In genomic region chr1:221840511-221841243, GRCh38 we compare ENCODE assay signal across 8 cellular contexts.
DNase-seq lines count a peak whose midpoint lies in the region; ATAC-seq, FAIRE-seq and TF ChIP-seq lines count a peak whose summit lies in the region.

No MANE protein-coding gene starts in this region.

- CTCF ChIA-PET in CD8-positive, alpha-beta memory T cell (lab: Charles Lee): no interaction called here
- CTCF ChIA-PET in PC-9 (lab: Charles Lee): interaction anchor here (0.6 kb wide), 1 partner anchor 169 kb away, joined by 6 read pairs; no protein-coding TSS in a partner anchor

- no peak overlapping the region for H3K4me3 Mint-ChIP-seq in CD8-positive, alpha-beta memory T cell

- no peaks in the 10 kb centered on the region for H3K9me2 ChIP-seq in PC-9 (ENCODE audit: insufficient read depth)

- H3K9me3 ChIP-seq in CD8-positive, alpha-beta memory T cell (ENCODE audit: low read length): no peaks in the 10 kb centered on the region
- no peaks in the 10 kb centered on the region for H3K9me3 ChIP-seq in PC-9 (ENCODE audit: insufficient read depth, low read depth)
- no peaks in the 10 kb centered on the region for H3K9me3 ChIP-seq in left ventricle myocardium inferior (replicated peaks)

- FAIRE-seq in urothelium cell line (lab: Jason Lieb, UNC): no peak

- H3K27ac ChIP-seq in CD8-positive, alpha-beta memory T cell (ENCODE audit: low read depth, low read length): no peak overlapping the region
- H3K27ac ChIP-seq in PC-9 (peak overlapping the region; percentile 87), left ventricle myocardium inferior (replicated peaks) (peak overlapping the region; percentile 78)

- no peak for DNase-seq in CD8-positive, alpha-beta memory T cell
- DNase-seq in PC-9 (no peak), left ventricle myocardium inferior (peak; percentile 51), globus pallidus (ENCODE audit: low spot score) (no peak), urothelium cell line (ENCODE audit: low spot score) (no peak), NOMO-1 (lab: John Stamatoyannopoulos, UW; ENCODE audit: unreplicated experiment in 2 of 2) (no peak), hepatic stellate cell (ENCODE audit: low spot score) (no peak)

- H3K9me3 Mint-ChIP-seq in CD8-positive, alpha-beta memory T cell: no peaks in the 10 kb centered on the region

- no peaks in the 10 kb centered on the region for H4K20me1 ChIP-seq in PC-9 (ENCODE audit: insufficient read depth)

- no TSS peak for BruUV-seq in PC-9 (replicated peaks; lab: Mats Ljungman, UMichigan)

- TF ChIP-seq CTCF in PC-9 (conservative IDR thresholded peaks at IDR 0.05) (no peak), left ventricle myocardium inferior (IDR thresholded peaks at IDR 0.05; ENCODE audit: borderline replicate concordance) (no peak)

- POLR2A ChIA-PET in CD8-positive, alpha-beta memory T cell (lab: Charles Lee): no interaction called here
- POLR2A ChIA-PET in PC-9 (lab: Charles Lee; ENCODE audit: unreplicated experiment): no interaction called here

- H3K27ac Mint-ChIP-seq in CD8-positive, alpha-beta memory T cell: peak overlapping the region in 7 of 8 donors; percentile 61 to 95 (median 87)

- no peaks in the 10 kb centered on the region for H3K27me3 ChIP-seq in CD8-positive, alpha-beta memory T cell (ENCODE audit: insufficient read depth, low read length, poor library complexity, severe bottlenecking)
- H3K27me3 ChIP-seq in PC-9 (ENCODE audit: insufficient read depth, low read depth) (no peaks in the 10 kb centered on the region), left ventricle myocardium inferior (ENCODE audit: low read depth) (no peaks in the 10 kb centered on the region)

- H3K27me3 Mint-ChIP-seq in CD8-positive, alpha-beta memory T cell: peaks cover 0 to 2% of the 10 kb centered on the region in 2 donors

- H3K36me3 ChIP-seq in CD8-positive, alpha-beta memory T cell (ENCODE audit: insufficient read depth, low read length): no peaks in the 10 kb centered on the region
- H3K36me3 ChIP-seq in PC-9 (ENCODE audit: low read depth) (no peaks in the 10 kb centered on the region), left ventricle myocardium inferior (no peaks in the 10 kb centered on the region)

- H3K79me2 ChIP-seq in PC-9 (ENCODE audit: low read depth): no peaks in the 10 kb centered on the region

- peak overlapping the region; percentile 36 for H3K4me2 ChIP-seq in PC-9

- no peak overlapping the region for H3K4me3 ChIP-seq in CD8-positive, alpha-beta memory T cell (ENCODE audit: low read length)
- H3K4me3 ChIP-seq in PC-9: no peak overlapping the region
- no peak overlapping the region for H3K4me3 ChIP-seq in left ventricle myocardium inferior

- ATAC-seq in GM21723 (IDR thresholded peaks at IDR 0.05; ENCODE audit: unreplicated experiment): peak; percentile 33

- no peak overlapping the region for H2AFZ ChIP-seq in PC-9

- H3K4me1 ChIP-seq in CD8-positive, alpha-beta memory T cell (ENCODE audit: insufficient read depth, low read length): peaks cover 18% of the 10 kb centered on the region
- H3K4me1 ChIP-seq in PC-9 (replicated peaks; ENCODE audit: insufficient read depth) (peaks cover 27% of the 10 kb centered on the region), left ventricle myocardium inferior (peaks cover 4% of the 10 kb centered on the region)

- H3F3A ChIP-seq in PC-9 (ENCODE audit: insufficient read depth, low read depth): peaks cover 11% of the 10 kb centered on the region; the same call in 1 of the 2 replicates

- no peaks in the 10 kb centered on the region for H3K36me3 Mint-ChIP-seq in CD8-positive, alpha-beta memory T cell

- intact Hi-C loops in PC-9 (cut with micrococcal nuclease; ENCODE audit: unreplicated experiment): loop anchor here (1.0 to 2.0 kb wide), 2 partner anchors 30 to 98 kb away; partner anchors contain the start of gene DUSP10
- intact Hi-C loops in left ventricle myocardium inferior (cut with micrococcal nuclease): no loop called here

- H3K4me1 Mint-ChIP-seq in CD8-positive, alpha-beta memory T cell: peaks cover 27 to 38% (median 28%) of the 10 kb centered on the region in 3 donors
